ENCODE assay signal across 10 cellular contexts in the genomic region with DNA sequence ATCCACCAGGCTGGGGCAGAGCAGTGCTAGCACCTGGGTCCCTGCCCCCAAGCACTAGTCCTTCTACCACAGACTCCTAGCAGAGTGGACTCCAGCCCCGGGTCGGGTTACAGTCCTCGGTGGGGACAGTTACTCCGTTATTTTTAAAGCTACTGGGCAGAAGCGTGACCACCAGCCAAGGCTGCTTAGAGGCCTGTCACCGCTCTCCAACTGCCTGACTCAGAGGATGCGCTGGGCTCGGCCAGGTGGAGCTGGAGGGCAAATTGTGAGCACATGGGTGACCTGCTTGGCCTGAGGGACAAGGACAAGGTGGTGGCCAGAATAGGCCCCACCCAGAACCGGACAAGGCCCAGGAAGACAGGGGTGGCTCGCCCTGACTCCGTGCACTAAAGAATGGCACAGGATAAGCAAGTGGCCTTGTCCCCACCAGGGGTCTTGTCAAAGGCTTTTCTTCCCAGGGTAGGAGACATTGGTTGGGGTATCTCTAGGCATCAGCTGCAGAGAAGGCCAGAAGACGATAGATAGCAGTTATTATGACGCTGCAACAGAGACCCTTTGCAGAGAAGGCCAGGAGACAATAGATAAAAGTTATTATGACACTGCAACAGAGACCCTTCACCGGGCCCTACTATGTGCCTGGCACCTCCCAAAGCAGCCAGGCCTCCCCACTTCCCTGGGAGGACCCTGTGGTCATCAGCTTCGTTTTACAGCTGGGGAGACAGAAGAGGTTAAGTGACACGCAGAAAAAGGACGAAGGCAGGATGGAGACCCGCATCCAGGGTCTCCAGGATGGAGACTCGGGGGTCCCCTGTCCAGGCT. TPM values are rescaled to one million over a fixed set of nuclear protein-coding genes. Genes with fewer than 3 reads are reported as not detected.
DNase-seq lines count a peak whose midpoint lies in the region; ATAC-seq and TF ChIP-seq lines count a peak whose summit lies in the region.
"Had no signal": no experiment of that assay in that cellular context is flagged by ENCODE, and none has a peak within 500 bp of the region (broad histone marks: within the 10 kb centered on the region; RNA-seq: fewer than 3 reads in every experiment).

No MANE protein-coding gene starts in this region.

- H2AFZ ChIP-seq in OCI-LY7 (ENCODE audit: low read length): no peak overlapping the region

- H3K36me3 Mint-ChIP-seq in activated CD4-positive, alpha-beta memory T cell treated with anti-CD3 and anti-CD28 coated beads, Interleukin-2, amount 10 ng/mL, durations not matched to agents 7 days and 5 days (ENCODE audit: low read depth): no peaks in the 10 kb centered on the region

- TF ChIP-seq EP300 in suprapubic skin (IDR thresholded peaks at IDR 0.05): no peak

- peaks cover 0 to 10% (median 3%) of the 10 kb centered on the region in 9 donors for H3K36me3 ChIP-seq in heart right ventricle
- H3K36me3 ChIP-seq in suprapubic skin: peaks cover 6% of the 10 kb centered on the region
- no peaks in the 10 kb centered on the region for H3K36me3 ChIP-seq in OCI-LY7 (ENCODE audit: insufficient read depth, low read length)
- H3K36me3 ChIP-seq: pancreas had no signal

- no peaks in the 10 kb centered on the region for H4K20me1 ChIP-seq in OCI-LY7 (ENCODE audit: insufficient read depth, low read length)

- H3K4me1 ChIP-seq in heart right ventricle: peaks cover 11 to 57% (median 38%) of the 10 kb centered on the region in 9 donors
- H3K4me1 ChIP-seq in suprapubic skin: peaks cover 45% of the 10 kb centered on the region
- peaks cover 22% of the 10 kb centered on the region for H3K4me1 ChIP-seq in OCI-LY7 (ENCODE audit: insufficient read depth, low read length, poor library complexity, severe bottlenecking)

- H3K4me3 Mint-ChIP-seq in activated CD4-positive, alpha-beta memory T cell treated with anti-CD3 and anti-CD28 coated beads, Interleukin-2, amount 10 ng/mL, durations not matched to agents 7 days and 5 days: peak overlapping the region; percentile 34

- no peak overlapping the region for H3K4me2 ChIP-seq in OCI-LY7 (ENCODE audit: low read length)

- intact Hi-C loops in heart right ventricle (cut with DNase I): loop anchor here in 2 of 10 donors (5.0 kb wide), 2 partner anchors 268 to 273 kb away; a partner anchor contains a TSS
- intact Hi-C loops in Right ventricle myocardium inferior (cut with DNase I): no loop called here
- intact Hi-C loops in OCI-LY7 (cut with micrococcal nuclease; ENCODE audit: unreplicated experiment): no loop called here

- H3K9me3 ChIP-seq in heart right ventricle (no peaks in the 10 kb centered on the region), suprapubic skin (no peaks in the 10 kb centered on the region), OCI-LY7 (ENCODE audit: low read length) (no peaks in the 10 kb centered on the region)
- H3K9me3 ChIP-seq: pancreas had no signal

- H3K4me1 Mint-ChIP-seq in activated CD4-positive, alpha-beta memory T cell treated with anti-CD3 and anti-CD28 coated beads, Interleukin-2, amount 10 ng/mL, durations not matched to agents 7 days and 5 days: peaks cover 10% of the 10 kb centered on the region

- TF ChIP-seq POLR2A in suprapubic skin (IDR thresholded peaks at IDR 0.05): no peak

- no peaks in the 10 kb centered on the region for H3K9me2 ChIP-seq in OCI-LY7 (ENCODE audit: insufficient read depth, low read length)

- H3K9me3 Mint-ChIP-seq in activated CD4-positive, alpha-beta memory T cell treated with anti-CD3 and anti-CD28 coated beads, Interleukin-2, amount 10 ng/mL, durations not matched to agents 7 days and 5 days: no peaks in the 10 kb centered on the region

- no peaks in the 10 kb centered on the region for H3K27me3 Mint-ChIP-seq in activated CD4-positive, alpha-beta memory T cell treated with anti-CD3 and anti-CD28 coated beads, Interleukin-2, amount 10 ng/mL, durations not matched to agents 7 days and 5 days

- CTCF ChIA-PET in activated CD4-positive, alpha-beta memory T cell treated with anti-CD3 and anti-CD28 coated beads, Interleukin-2, amount 10 ng/mL, durations not matched to agents 7 days and 5 days (lab: Charles Lee): interaction anchor here (1.2 kb wide), 1 partner anchor 12 kb away, joined by 4 read pairs; no protein-coding TSS in a partner anchor
- CTCF ChIA-PET in OCI-LY7 (lab: Charles Lee; ENCODE audit: unreplicated experiment): interaction anchor here (0.8 kb wide), 1 partner anchor 83 kb away, joined by 3 read pairs; no protein-coding TSS in a partner anchor

- H3K4me3 ChIP-seq in heart right ventricle (peak overlapping the region in 6 of 10 donors; percentile 51 to 94 (median 73)), suprapubic skin (peak overlapping the region; percentile 66), OCI-LY7 (ENCODE audit: low read depth, low read length, poor library complexity, severe bottlenecking) (no peak overlapping the region)

- no peak overlapping the region for H3K27ac Mint-ChIP-seq in activated CD4-positive, alpha-beta memory T cell treated with anti-CD3 and anti-CD28 coated beads, Interleukin-2, amount 10 ng/mL, durations not matched to agents 7 days and 5 days

- no peak for DNase-seq in heart right ventricle
- DNase-seq in Right ventricle myocardium inferior (ENCODE audit: missing footprints): no peak
- no peak for DNase-seq in activated CD4-positive, alpha-beta memory T cell treated with anti-CD3 and anti-CD28 coated beads, Interleukin-2, amount 10 ng/mL, durations not matched to agents 7 days and 5 days
- DNase-seq in kidney tubule cell (ENCODE audit: low spot score): peak; percentile 26
- DNase-seq in suprapubic skin (ENCODE audit: low spot score in 2 of 2): no peak
- no peak for DNase-seq in NCI-H524 (lab: John Stamatoyannopoulos, UW)
- no peak for DNase-seq in OCI-LY7 (ENCODE audit: low spot score)
- no peak for DNase-seq in NCI-H2227 treated with DMSO at 0.1 percent for 48 hours (lab: John Stamatoyannopoulos, UW)
- DNase-seq: activated gamma-delta T cell had no signal

- no peak for TF ChIP-seq CTCF in heart right ventricle (IDR thresholded peaks at IDR 0.05)
- no peak for TF ChIP-seq CTCF in suprapubic skin (IDR thresholded peaks at IDR 0.05)
- TF ChIP-seq CTCF in OCI-LY7 (conservative IDR thresholded peaks at IDR 0.05; ENCODE audit: low read length): no peak

- WGBS in heart right ventricle, 2 donors: 79 to 84% methylated on average over 19 of the region's 19 CpGs
- WGBS in suprapubic skin: 85% methylated on average over 19 of the region's 19 CpGs

- H3K27ac ChIP-seq in heart right ventricle (peak overlapping the region in 2 of 10 donors; percentile 74 to 75), suprapubic skin (no peak overlapping the region), OCI-LY7 (ENCODE audit: low read depth, low read length, poor library complexity, severe bottlenecking) (no peak overlapping the region)

- no peaks in the 10 kb centered on the region for H3K27me3 ChIP-seq in heart right ventricle
- no peaks in the 10 kb centered on the region for H3K27me3 ChIP-seq in suprapubic skin
- H3K27me3 ChIP-seq: pancreas had no signal

- no peaks in the 10 kb centered on the region for H3K79me2 ChIP-seq in OCI-LY7 (ENCODE audit: insufficient read depth, low read depth, low read length)

- BruUV-seq in OCI-LY7 (replicated peaks; lab: Mats Ljungman, UMichigan): no TSS peak

- POLR2A ChIA-PET in activated CD4-positive, alpha-beta memory T cell treated with anti-CD3 and anti-CD28 coated beads, Interleukin-2, amount 10 ng/mL, durations not matched to agents 7 days and 5 days (lab: Charles Lee): interaction anchor here (0.8 to 2.8 kb wide), 4 partner anchors 8 to 268 kb away, joined by 3 to 32 read pairs (median 10); a partner anchor contains a TSS
- POLR2A ChIA-PET in OCI-LY7 (lab: Charles Lee): no interaction called here

- no peak for ATAC-seq in heart right ventricle
- ATAC-seq in Right ventricle myocardium inferior: no peak

RNA-seq across cellular contexts. Expression of a gene that starts 1.6 kb away (rescaled TPM):
- 1 to 10 TPM; 2.7 to 5.8 (median 4.5) TPM for total RNA-seq in heart right ventricle
- 1 to 10 TPM; 1.9 to 6.0 TPM for polyA plus RNA-seq in heart right ventricle
- 4.4 TPM for total RNA-seq in Right ventricle myocardium inferior
- 1 to 10 TPM; 3.2 to 3.3 TPM for total RNA-seq in activated CD4-positive, alpha-beta memory T cell treated with anti-CD3 and anti-CD28 coated beads, Interleukin-2, amount 10 ng/mL, durations not matched to agents 7 days and 5 days
- total RNA-seq in suprapubic skin: 1 to 10 TPM; 2.7 to 9.5 (median 7.4) TPM
- 4.0 and 7.0 TPM in 2 replicates for total RNA-seq in OCI-LY7 (2014; rRNA removed; shearing (Covaris generic))
- total RNA-seq in OCI-LY7 (2022): 6.8 and 7.9 TPM in 2 replicates

RNA-seq across cellular contexts. Expression of a gene that starts 10.4 kb away (rescaled TPM):
- total RNA-seq in heart right ventricle: 10 to 100 TPM; 10.6 to 17.1 (median 12.0) TPM
- polyA plus RNA-seq in heart right ventricle: 10 to 100 TPM; 12.0 to 15.9 TPM
- total RNA-seq in Right ventricle myocardium inferior: 16.2 TPM
- 10 to 100 TPM; 24.7 to 25.4 TPM for total RNA-seq in activated CD4-positive, alpha-beta memory T cell treated with anti-CD3 and anti-CD28 coated beads, Interleukin-2, amount 10 ng/mL, durations not matched to agents 7 days and 5 days
- total RNA-seq in suprapubic skin: 10 to 100 TPM in 3 of 4 donors, 1 to 10 TPM in 1; 9.9 to 27.0 (median 13.5) TPM
- total RNA-seq in OCI-LY7 (2014; rRNA removed; shearing (Covaris generic)): 13.1 and 17.8 TPM in 2 replicates
- 25.0 and 25.8 TPM in 2 replicates for total RNA-seq in OCI-LY7 (2022)

RNA-seq across cellular contexts. Expression of a gene that starts 15.8 kb away (rescaled TPM):
- 100 to 1,000 TPM; 125 to 161 (median 137) TPM for total RNA-seq in heart right ventricle
- polyA plus RNA-seq in heart right ventricle: 100 to 1,000 TPM; 226 to 319 TPM
- 158 TPM for total RNA-seq in Right ventricle myocardium inferior
- 100 to 1,000 TPM; 166 to 175 TPM for total RNA-seq in activated CD4-positive, alpha-beta memory T cell treated with anti-CD3 and anti-CD28 coated beads, Interleukin-2, amount 10 ng/mL, durations not matched to agents 7 days and 5 days
- 100 to 1,000 TPM in 3 of 4 donors, 10 to 100 TPM in 1; 87.5 to 149 (median 114) TPM for total RNA-seq in suprapubic skin
- 263 and 329 TPM in 2 replicates for total RNA-seq in OCI-LY7 (2014; rRNA removed; shearing (Covaris generic))
- total RNA-seq in OCI-LY7 (2022): 213 and 228 TPM in 2 replicates
